ENCODE assay signal across 1 cellular context in genomic region chr19:42051166-42052115, GRCh38.
TF ChIP-seq lines count a peak whose summit lies in the region.

No MANE protein-coding gene starts in this region.

TF ChIP-seq in WTC11, 78 proteins besides CTCF, POLR2A, EP300 and RAD21 (continued from another document):
- TF ChIP-seq STAT6 (CRISPR knock-in tag; conservative IDR thresholded peaks at IDR 0.05; ENCODE audit: low read depth) (no peak), MYBL2 (CRISPR knock-in tag; IDR thresholded peaks at IDR 0.05) (no peak), ATF3 (CRISPR knock-in tag; conservative IDR thresholded peaks at IDR 0.05) (no peak), USF1 (CRISPR knock-in tag; IDR thresholded peaks at IDR 0.05) (no peak), SMAD4 (CRISPR knock-in tag; IDR thresholded peaks at IDR 0.05) (no peak), PRRX2 (CRISPR knock-in tag; IDR thresholded peaks at IDR 0.05) (no peak), AFF4 (CRISPR knock-in tag; IDR thresholded peaks at IDR 0.05; ENCODE audit: borderline replicate concordance) (no peak), NR3C1 (CRISPR knock-in tag; conservative IDR thresholded peaks at IDR 0.05; ENCODE audit: low read depth) (no peak), KAT7 (CRISPR knock-in tag; IDR thresholded peaks at IDR 0.05; ENCODE audit: borderline replicate concordance) (no peak), CREM (CRISPR knock-in tag; IDR thresholded peaks at IDR 0.05) (no peak), ZNF317 (CRISPR knock-in tag; IDR thresholded peaks at IDR 0.05; ENCODE audit: borderline replicate concordance, low read depth) (no peak), USF2 (CRISPR knock-in tag; IDR thresholded peaks at IDR 0.05) (no peak)
